Comparison of ENCODE assay signal across 10 cellular contexts in the genomic region with DNA sequence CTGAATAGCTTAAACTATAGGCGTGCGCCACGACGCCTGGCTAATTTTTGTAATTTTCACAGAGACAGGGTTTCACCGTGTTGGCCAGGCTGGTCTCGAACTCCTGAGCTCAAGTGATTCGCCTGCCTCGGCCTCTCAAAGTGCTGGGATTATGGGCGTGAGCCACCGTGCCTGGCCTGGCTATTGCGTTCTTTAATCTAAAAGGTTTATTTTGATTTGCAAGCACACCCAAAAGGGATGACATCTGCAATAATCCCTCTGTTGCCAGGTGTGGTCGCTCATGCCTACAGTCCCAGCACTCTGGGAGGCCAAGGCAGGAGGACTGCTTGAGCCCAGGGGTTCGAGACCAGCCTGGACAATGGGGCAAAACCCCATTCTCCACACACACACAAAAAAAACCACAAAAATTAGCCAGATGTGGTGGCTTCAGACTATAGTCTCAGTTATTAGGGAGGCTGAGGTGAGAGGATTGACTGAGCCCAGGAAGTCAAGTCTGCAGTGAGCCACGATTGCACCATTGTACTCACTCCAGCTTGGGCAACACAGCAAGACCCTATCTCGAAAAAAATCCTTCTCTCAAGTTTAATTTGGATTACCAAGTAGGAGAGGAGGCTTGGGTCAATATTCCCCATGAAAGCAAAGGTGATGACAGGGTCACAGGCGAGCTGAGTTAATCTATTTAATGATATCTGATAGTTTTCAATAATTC.
A peak's percentile ranks its signal among the peaks of the same experiment; 100 is the strongest.
DNase-seq lines count a peak whose midpoint lies in the region; ATAC-seq, FAIRE-seq and TF ChIP-seq lines count a peak whose summit lies in the region.
"Had no signal": no experiment of that assay in that cellular context is flagged by ENCODE, and none has a peak within 500 bp of the region (broad histone marks: within the 10 kb centered on the region; RNA-seq: fewer than 3 reads in every experiment).

No MANE protein-coding gene starts in this region.

- ATAC-seq in GM21576 (IDR thresholded peaks at IDR 0.05; ENCODE audit: unreplicated experiment): no peak
- ATAC-seq in HG03025 (IDR thresholded peaks at IDR 0.05; ENCODE audit: low FRiP score, unreplicated experiment): no peak

- dilution Hi-C loops in endothelial cell of umbilical vein (cut with MboI; ENCODE audit: extremely low pct_ligation_motif_present, low sequenced_read_pairs): no loop called here

- no peak for DNase-seq in PC-9
- DNase-seq in endothelial cell of umbilical vein (ENCODE audit: low read depth, low spot score): no peak
- no peak for DNase-seq in thyroid gland
- no peak for DNase-seq in effector memory CD4-positive, alpha-beta T cell
- no peak for DNase-seq in NCI-H526 (lab: John Stamatoyannopoulos, UW)
- DNase-seq: activated CD4-positive, alpha-beta T cell treated with anti-CD3 and anti-CD28 coated beads, Interleukin-2, amount 50 U/mL, for 4 hours had no signal

- H3K9me2 ChIP-seq in PC-9 (ENCODE audit: insufficient read depth): no peaks in the 10 kb centered on the region

- H3K27ac ChIP-seq in PC-9 (peak overlapping the region; percentile 81), endothelial cell of umbilical vein (ENCODE audit: insufficient read depth, low read depth, low read length) (peak overlapping the region; percentile 55), muscle layer of colon (ENCODE audit: low read depth, low read length) (peak overlapping the region; percentile 5), thyroid gland (peak overlapping the region; percentile 28 to 62 (median 56))
- H3K27ac ChIP-seq in effector memory CD4-positive, alpha-beta T cell (ENCODE audit: insufficient read depth, low read length, poor library complexity, severe bottlenecking): no peak overlapping the region

- H3K4me3 ChIP-seq in PC-9: peak overlapping the region; percentile 47; the same call in 1 of the 2 replicates
- H3K4me3 ChIP-seq in endothelial cell of umbilical vein (replicated peaks in 1 of 3; ENCODE audit: insufficient read depth in 1 of 3, low read depth in 1 of 3, low read length in 3 of 3): no peak overlapping the region
- H3K4me3 ChIP-seq in muscle layer of colon (ENCODE audit: low read depth in 1 of 2, low read length in 2 of 2): peak overlapping the region in 1 of 2 donors; percentile 49
- H3K4me3 ChIP-seq in thyroid gland (replicated peaks in 1 of 3): no peak overlapping the region
- H3K4me3 ChIP-seq in effector memory CD4-positive, alpha-beta T cell (ENCODE audit: insufficient read depth, low read depth, low read length, poor library complexity, severe bottlenecking): no peak overlapping the region
- H3K4me3 ChIP-seq: HAP-1 had no signal

- H2AFZ ChIP-seq in PC-9: no peak overlapping the region
- peak overlapping the region; percentile 65 for H2AFZ ChIP-seq in endothelial cell of umbilical vein (ENCODE audit: low read depth, low read length)

- peak overlapping the region; percentile 3 for H3K9ac ChIP-seq in endothelial cell of umbilical vein (replicated peaks; ENCODE audit: extremely low read depth, insufficient read depth, low read length)
- no peak overlapping the region for H3K9ac ChIP-seq in muscle layer of colon (ENCODE audit: low read length)

- no peak for FAIRE-seq in endothelial cell of umbilical vein (lab: Jason Lieb, UNC)

- H3K27me3 ChIP-seq in PC-9 (ENCODE audit: insufficient read depth, low read depth): no peaks in the 10 kb centered on the region
- H3K27me3 ChIP-seq in endothelial cell of umbilical vein (ENCODE audit: control insufficient read depth in 2 of 2, insufficient read depth in 2 of 2, low read length in 2 of 2): no peaks in the 10 kb centered on the region
- H3K27me3 ChIP-seq in muscle layer of colon (ENCODE audit: control insufficient read depth in 1 of 2, insufficient read depth in 2 of 2, low read length in 2 of 2): no peaks in the 10 kb centered on the region
- H3K27me3 ChIP-seq in thyroid gland: no peaks in the 10 kb centered on the region
- no peaks in the 10 kb centered on the region for H3K27me3 ChIP-seq in effector memory CD4-positive, alpha-beta T cell (replicated peaks; ENCODE audit: control insufficient read depth, insufficient read depth, low read length, poor library complexity, severe bottlenecking)

- CTCF ChIA-PET in PC-9 (lab: Charles Lee) (interaction anchor here (0.5 to 1.1 kb wide), 4 partner anchors 9 to 108 kb away, joined by 3 to 5 read pairs (median 3); no protein-coding TSS in a partner anchor), endothelial cell of umbilical vein (lab: Charles Lee) (interaction anchor here (1.2 to 1.3 kb wide), 2 partner anchors 185 to 563 kb away, joined by 4 to 5 read pairs; no protein-coding TSS in a partner anchor)

- H3K4me2 ChIP-seq in PC-9: peak overlapping the region; percentile 80
- H3K4me2 ChIP-seq in endothelial cell of umbilical vein (ENCODE audit: insufficient read depth, low read length): peak overlapping the region; percentile 66

- no peaks in the 10 kb centered on the region for H3K9me1 ChIP-seq in endothelial cell of umbilical vein (replicated peaks; ENCODE audit: control insufficient read depth, extremely low read depth, insufficient read depth, low read length)

- TF ChIP-seq CTCF in PC-9 (conservative IDR thresholded peaks at IDR 0.05) (no peak), endothelial cell of umbilical vein (IDR thresholded peaks at IDR 0.05; ENCODE audit: extremely low read depth in 1 of 2, insufficient read depth in 1 of 2, low read depth in 1 of 2, low read length in 2 of 2) (no peak), thyroid gland (IDR thresholded peaks at IDR 0.05) (no peak)

- POLR2A ChIA-PET in PC-9 (lab: Charles Lee; ENCODE audit: unreplicated experiment): interaction anchor here (0.5 to 0.7 kb wide), 3 partner anchors 16 to 131 kb away, joined by 3 to 5 read pairs (median 3); no protein-coding TSS in a partner anchor
- POLR2A ChIA-PET in endothelial cell of umbilical vein (lab: Charles Lee): no interaction called here

- H3F3A ChIP-seq in PC-9 (ENCODE audit: insufficient read depth, low read depth): peaks cover 29% of the 10 kb centered on the region

- H3K9me3 ChIP-seq in PC-9 (ENCODE audit: insufficient read depth, low read depth) (no peaks in the 10 kb centered on the region; the same call in 1 of the 2 replicates), endothelial cell of umbilical vein (replicated peaks; ENCODE audit: control insufficient read depth, insufficient read depth, low read length) (no peaks in the 10 kb centered on the region), muscle layer of colon (ENCODE audit: low read length) (no peaks in the 10 kb centered on the region), thyroid gland (no peaks in the 10 kb centered on the region)
- H3K9me3 ChIP-seq in effector memory CD4-positive, alpha-beta T cell (ENCODE audit: control insufficient read depth, low read length): no peaks in the 10 kb centered on the region
- H3K9me3 ChIP-seq: HAP-1 had no signal

- H3K36me3 ChIP-seq in PC-9 (ENCODE audit: low read depth): no peaks in the 10 kb centered on the region
- H3K36me3 ChIP-seq in endothelial cell of umbilical vein (ENCODE audit: control insufficient read depth in 2 of 2, extremely low read depth in 1 of 2, insufficient read depth in 2 of 2, low read length in 2 of 2): peaks cover 0 to 2% of the 10 kb centered on the region in 2 experiments
- peaks cover 15% of the 10 kb centered on the region for H3K36me3 ChIP-seq in muscle layer of colon (ENCODE audit: insufficient read depth, low read length)
- H3K36me3 ChIP-seq in thyroid gland: peaks cover 0 to 10% of the 10 kb centered on the region in 2 donors
- peaks cover 18% of the 10 kb centered on the region for H3K36me3 ChIP-seq in effector memory CD4-positive, alpha-beta T cell (ENCODE audit: control insufficient read depth, insufficient read depth, low read length)

- peaks cover 40% of the 10 kb centered on the region for H3K4me1 ChIP-seq in PC-9 (replicated peaks; ENCODE audit: insufficient read depth)
- H3K4me1 ChIP-seq in endothelial cell of umbilical vein (ENCODE audit: control insufficient read depth, extremely low read depth, insufficient read depth, low read length): peaks cover 20% of the 10 kb centered on the region
- H3K4me1 ChIP-seq in muscle layer of colon (ENCODE audit: insufficient read depth, low read length): peaks cover 23% of the 10 kb centered on the region
- peaks cover 24 to 29% of the 10 kb centered on the region in 2 donors for H3K4me1 ChIP-seq in thyroid gland
- H3K4me1 ChIP-seq in effector memory CD4-positive, alpha-beta T cell (ENCODE audit: control insufficient read depth, insufficient read depth, low read length, poor library complexity, severe bottlenecking): peaks cover 8% of the 10 kb centered on the region

- WGBS in thyroid gland, 2 donors: 93 to 94% methylated on average over 16 of the region's 16 CpGs

- BruUV-seq in PC-9 (replicated peaks; lab: Mats Ljungman, UMichigan) (no TSS peak), endothelial cell of umbilical vein (replicated peaks; lab: Mats Ljungman, UMichigan) (no TSS peak)

- intact Hi-C loops in PC-9 (cut with micrococcal nuclease; ENCODE audit: unreplicated experiment): loop anchor here (1.0 to 5.0 kb wide), 4 partner anchors 15 to 184 kb away; no protein-coding TSS in a partner anchor
- intact Hi-C loops in endothelial cell of umbilical vein (cut with micrococcal nuclease): loop anchor here (2.0 to 5.0 kb wide), 3 partner anchors 43 to 199 kb away; no protein-coding TSS in a partner anchor
- intact Hi-C loops in thyroid gland (cut with DNase I): loop anchor here (5.0 kb wide), 1 partner anchor 41 kb away; no protein-coding TSS in a partner anchor

- no peak for TF ChIP-seq POLR2A in endothelial cell of umbilical vein (IDR thresholded peaks at IDR 0.05; ENCODE audit: low read depth, low read length)
- no peak for TF ChIP-seq POLR2A in thyroid gland (IDR thresholded peaks at IDR 0.05)

- H3K79me2 ChIP-seq in PC-9 (ENCODE audit: low read depth): peaks cover 14% of the 10 kb centered on the region
- H3K79me2 ChIP-seq in endothelial cell of umbilical vein (ENCODE audit: control insufficient read depth, insufficient read depth, low read length): no peaks in the 10 kb centered on the region

- no peaks in the 10 kb centered on the region for H4K20me1 ChIP-seq in PC-9 (ENCODE audit: insufficient read depth)
- no peaks in the 10 kb centered on the region for H4K20me1 ChIP-seq in endothelial cell of umbilical vein (replicated peaks; ENCODE audit: control insufficient read depth, extremely low read depth, insufficient read depth, low read length)

TF ChIP-seq in endothelial cell of umbilical vein, 7 proteins besides CTCF, POLR2A, EP300 and RAD21 (continues in another document):
- TF ChIP-seq FOS (IDR thresholded peaks at IDR 0.05; ENCODE audit: borderline replicate concordance, insufficient read depth, low read length): no peak
- no peak for TF ChIP-seq JUN (IDR thresholded peaks at IDR 0.05; ENCODE audit: borderline replicate concordance, insufficient read depth, insufficient read length, low read depth)
- TF ChIP-seq POLR2AphosphoS5 (IDR thresholded peaks at IDR 0.05; ENCODE audit: insufficient read depth, low read depth, low read length): no peak
- no peak for TF ChIP-seq GATA2 (IDR thresholded peaks at IDR 0.05; ENCODE audit: insufficient read depth, insufficient read length, low read depth, low read length)
- TF ChIP-seq, protein P1, sequence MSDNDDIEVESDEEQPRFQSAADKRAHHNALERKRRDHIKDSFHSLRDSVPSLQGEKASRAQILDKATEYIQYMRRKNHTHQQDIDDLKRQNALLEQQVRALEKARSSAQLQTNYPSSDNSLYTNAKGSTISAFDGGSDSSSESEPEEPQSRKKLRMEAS (IDR thresholded peaks at IDR 0.05; ENCODE audit: insufficient read depth, insufficient read length): no peak
